Comparison of ENCODE assay signal across 8 cellular contexts in genomic region chr17:29709861-29710849, GRCh38.
DNase-seq lines count a peak whose midpoint lies in the region; ATAC-seq and TF ChIP-seq lines count a peak whose summit lies in the region.

No MANE protein-coding gene starts in this region.

- no peaks in the 10 kb centered on the region for H4K20me1 ChIP-seq in fibroblast of lung (ENCODE audit: control insufficient read depth, extremely low read depth, insufficient read depth, low read length)

- POLR2A ChIA-PET in CD4-positive, alpha-beta memory T cell (lab: Charles Lee; ENCODE audit: partially characterized antibody), result interaction anchor here (1.2 to 7.4 kb wide), 4 partner anchors 13 to 92 kb away, joined by 3 to 105 read pairs (median 8); no protein-coding TSS in a partner anchor

- H3K27ac Mint-ChIP-seq in CD4-positive, alpha-beta memory T cell, result peak overlapping the region; percentile 43 to 99 (median 75)

- no peak overlapping the region for H2AFZ ChIP-seq in fibroblast of lung (ENCODE audit: low read length)
- peak overlapping the region; percentile 65 for H2AFZ ChIP-seq in parathyroid adenoma

- intact Hi-C loops in CD4-positive, alpha-beta memory T cell (cut with micrococcal nuclease), result no loop called here

- peaks cover 45 to 74% (median 60%) of the 10 kb centered on the region in 4 donors for H3K4me1 Mint-ChIP-seq in CD4-positive, alpha-beta memory T cell

- H3K9me3 ChIP-seq in CD4-positive, alpha-beta memory T cell (ENCODE audit: control insufficient read depth in 1 of 2, low read length in 2 of 2), result no peaks in the 10 kb centered on the region
- H3K9me3 ChIP-seq in fibroblast of lung (ENCODE audit: control insufficient read depth, insufficient read depth, low read depth, low read length), result no peaks in the 10 kb centered on the region
- H3K9me3 ChIP-seq in parathyroid adenoma (ENCODE audit: control insufficient read depth, low read length), result no peaks in the 10 kb centered on the region

- H3K4me2 ChIP-seq in fibroblast of lung (ENCODE audit: extremely low read depth, insufficient read depth, low read length) (peak overlapping the region; percentile 19), parathyroid adenoma (ENCODE audit: low read length) (peak overlapping the region; percentile 16)

- TF ChIP-seq CTCF in fibroblast of lung (conservative IDR thresholded peaks at IDR 0.05 in 1 of 2, IDR thresholded peaks at IDR 0.05 in 1 of 2; ENCODE audit: low read depth in 1 of 2, low read length in 2 of 2), result no peak
- TF ChIP-seq CTCF in parathyroid adenoma (IDR thresholded peaks at IDR 0.05), result no peak

- H3K36me3 ChIP-seq in CD4-positive, alpha-beta memory T cell (ENCODE audit: insufficient read depth, low read length), result no peaks in the 10 kb centered on the region
- H3K36me3 ChIP-seq in fibroblast of lung (ENCODE audit: control insufficient read depth, insufficient read depth, low read length) (no peaks in the 10 kb centered on the region), parathyroid adenoma (ENCODE audit: control insufficient read depth, insufficient read depth, low read length) (no peaks in the 10 kb centered on the region)

- no peak overlapping the region for H3K27ac ChIP-seq in CD4-positive, alpha-beta memory T cell (ENCODE audit: low read depth, low read length)
- H3K27ac ChIP-seq in fibroblast of lung (ENCODE audit: insufficient read depth, low read length), result no peak overlapping the region
- H3K27ac ChIP-seq in parathyroid adenoma, result peak overlapping the region; percentile 80

- no peaks in the 10 kb centered on the region for H3K27me3 ChIP-seq in CD4-positive, alpha-beta memory T cell (ENCODE audit: insufficient read depth, low read length)
- H3K27me3 ChIP-seq in fibroblast of lung (ENCODE audit: control insufficient read depth, insufficient read depth, low read length), result no peaks in the 10 kb centered on the region
- H3K27me3 ChIP-seq in parathyroid adenoma (ENCODE audit: control insufficient read depth, insufficient read depth, low read length), result no peaks in the 10 kb centered on the region

- no peak overlapping the region for H3K4me3 ChIP-seq in CD4-positive, alpha-beta memory T cell (ENCODE audit: low read length in 2 of 2)
- H3K4me3 ChIP-seq in fibroblast of lung (replicated peaks in 1 of 4; ENCODE audit: control extremely low read depth in 1 of 4, insufficient read depth in 1 of 4, low read depth in 3 of 4, low read length in 4 of 4) (no peak overlapping the region), parathyroid adenoma (ENCODE audit: low read depth, low read length) (peak overlapping the region; percentile 43)

- no peaks in the 10 kb centered on the region for H3K27me3 Mint-ChIP-seq in CD4-positive, alpha-beta memory T cell

- CTCF ChIA-PET in CD4-positive, alpha-beta memory T cell (lab: Charles Lee; ENCODE audit: partially characterized antibody), result interaction anchor here (1.8 kb wide), 1 partner anchor 12 kb away, joined by 7 read pairs; no protein-coding TSS in a partner anchor

- H3K9ac ChIP-seq in fibroblast of lung (ENCODE audit: insufficient read depth, low read length), result no peak overlapping the region
- H3K9ac ChIP-seq in parathyroid adenoma, result no peak overlapping the region

- peak overlapping the region in 1 of 8 donors; percentile 29 for H3K4me3 Mint-ChIP-seq in CD4-positive, alpha-beta memory T cell

- no peak for DNase-seq in CD4-positive, alpha-beta memory T cell
- DNase-seq in NOMO-1 treated with DMSO at 0.1 percent for 48 hours (lab: John Stamatoyannopoulos, UW; ENCODE audit: unreplicated experiment) (peak; percentile 69), fibroblast of lung (ENCODE audit: low read depth in 2 of 2) (peak; percentile 13 to 86), NCI-H1417 (lab: John Stamatoyannopoulos, UW) (no peak)
- DNase-seq in stimulated activated CD8-positive, alpha-beta memory T cell treated with anti-CD3 and anti-CD28 coated beads, Interleukin-4, amount 100 ng/mL, for 48 hours, result no peak

- no peak for ATAC-seq in HG02884 (IDR thresholded peaks at IDR 0.05; ENCODE audit: unreplicated experiment)
- no peak for ATAC-seq in GM18870 (IDR thresholded peaks at IDR 0.05; ENCODE audit: unreplicated experiment)

- no peaks in the 10 kb centered on the region for H3K9me3 Mint-ChIP-seq in CD4-positive, alpha-beta memory T cell

- peaks cover 21 to 23% of the 10 kb centered on the region in 2 donors for H3K36me3 Mint-ChIP-seq in CD4-positive, alpha-beta memory T cell

- H3K4me1 ChIP-seq in CD4-positive, alpha-beta memory T cell (ENCODE audit: insufficient read depth, low read length), result peaks cover 55% of the 10 kb centered on the region
- peaks cover 14% of the 10 kb centered on the region for H3K4me1 ChIP-seq in fibroblast of lung (ENCODE audit: control insufficient read depth, extremely low read depth, insufficient read depth, low read length)
- H3K4me1 ChIP-seq in parathyroid adenoma, result peaks cover 27% of the 10 kb centered on the region

- no peaks in the 10 kb centered on the region for H3K79me2 ChIP-seq in fibroblast of lung (ENCODE audit: control insufficient read depth, insufficient read depth, low read length)
- H3K79me2 ChIP-seq in parathyroid adenoma, result no peaks in the 10 kb centered on the region

Comparison
In these comparisons a context has a peak if more than half of its experiments do, and no peak if none do; other contexts are left out.
1. DNase-seq: peak in NOMO-1 treated with DMSO at 0.1 percent for 48 hours (single experiment) and fibroblast of lung (2 of 2); none in CD4-positive, alpha-beta memory T cell (0 of 5), stimulated activated CD8-positive, alpha-beta memory T cell treated with anti-CD3 and anti-CD28 coated beads, Interleukin-4, amount 100 ng/mL, for 48 hours (single experiment) and NCI-H1417 (0 of 3).